ENCODE assay signal across 1 cellular context in genomic region chr2:175619591-175619990, GRCh38.
TF ChIP-seq lines count a peak whose summit lies in the region.

No MANE protein-coding gene starts in this region.

TF ChIP-seq in HepG2, 621 proteins besides CTCF, POLR2A, EP300 and RAD21 (continued from another document):
- TF ChIP-seq REST (IDR thresholded peaks at IDR 0.05; ENCODE audit: borderline replicate concordance in 1 of 2, low read depth in 1 of 2, low read length in 2 of 2) (no peak), SNAPC4 (CRISPR knock-in tag; IDR thresholded peaks at IDR 0.05) (no peak), NR2C2 (CRISPR knock-in tag; IDR thresholded peaks at IDR 0.05; ENCODE audit: borderline replicate concordance) (no peak), ZNF746 (CRISPR knock-in tag; IDR thresholded peaks at IDR 0.05) (no peak), HMGA1 (CRISPR knock-in tag; conservative IDR thresholded peaks at IDR 0.05) (no peak), ZNF354B (CRISPR knock-in tag; IDR thresholded peaks at IDR 0.05) (no peak), ZBTB14 (CRISPR knock-in tag; IDR thresholded peaks at IDR 0.05) (no peak), ZNF839 (CRISPR knock-in tag; IDR thresholded peaks at IDR 0.05; ENCODE audit: borderline replicate concordance) (no peak), MAFF (IDR thresholded peaks at IDR 0.05; ENCODE audit: low read depth, low read length) (peak; percentile 35; the same call in 1 of the 2 replicates), NKX3-1 (CRISPR knock-in tag; IDR thresholded peaks at IDR 0.05) (no peak), ZNF562 (CRISPR knock-in tag; IDR thresholded peaks at IDR 0.05; ENCODE audit: borderline replicate concordance) (no peak), MATR3 (CRISPR knock-in tag; IDR thresholded peaks at IDR 0.05) (no peak), TCF7 (IDR thresholded peaks at IDR 0.05; ENCODE audit: low read depth) (peak; percentile 27), ZBTB8A (CRISPR knock-in tag; IDR thresholded peaks at IDR 0.05; ENCODE audit: borderline replicate concordance, low read depth) (no peak), KDM5A (IDR thresholded peaks at IDR 0.05; ENCODE audit: borderline replicate concordance, low read length) (no peak), ZNF816 (CRISPR knock-in tag; IDR thresholded peaks at IDR 0.05; ENCODE audit: borderline replicate concordance) (no peak), FOXJ3 (CRISPR knock-in tag; IDR thresholded peaks at IDR 0.05; ENCODE audit: borderline replicate concordance) (no peak), ZNF747 (CRISPR knock-in tag; IDR thresholded peaks at IDR 0.05; ENCODE audit: borderline replicate concordance) (no peak), DNMT3B (CRISPR knock-in tag; conservative IDR thresholded peaks at IDR 0.05) (no peak), ZNF550 (CRISPR knock-in tag; IDR thresholded peaks at IDR 0.05; ENCODE audit: borderline replicate concordance) (no peak), MAFK (conservative IDR thresholded peaks at IDR 0.05 in 1 of 2, IDR thresholded peaks at IDR 0.05 in 1 of 2; ENCODE audit: low read length in 2 of 2) (peak; percentile 19 to 21; a peak in 1 of 4 replicates), ZNF703 (CRISPR knock-in tag; IDR thresholded peaks at IDR 0.05; ENCODE audit: borderline replicate concordance) (no peak), HMG20B (CRISPR knock-in tag; conservative IDR thresholded peaks at IDR 0.05) (no peak), ZNF460 (CRISPR knock-in tag; IDR thresholded peaks at IDR 0.05; ENCODE audit: borderline replicate concordance) (no peak), SAFB2 (CRISPR knock-in tag; IDR thresholded peaks at IDR 0.05; ENCODE audit: borderline replicate concordance, low read depth) (no peak), NR1H2 (CRISPR knock-in tag; IDR thresholded peaks at IDR 0.05; ENCODE audit: borderline replicate concordance, low read depth) (no peak), TFAP4 (IDR thresholded peaks at IDR 0.05; ENCODE audit: borderline replicate concordance, low read depth) (no peak), MXD4 (CRISPR knock-in tag; IDR thresholded peaks at IDR 0.05) (no peak), ATF1 (CRISPR knock-in tag; IDR thresholded peaks at IDR 0.05) (0 out of 2 replicates have a peak, but pooled peaks have one; percentile 22), PAX8 (CRISPR knock-in tag; IDR thresholded peaks at IDR 0.05; ENCODE audit: borderline replicate concordance) (no peak), ZNF589 (CRISPR knock-in tag; conservative IDR thresholded peaks at IDR 0.05) (no peak), ZNF878 (CRISPR knock-in tag; IDR thresholded peaks at IDR 0.05) (no peak), ERF (CRISPR knock-in tag; IDR thresholded peaks at IDR 0.05) (no peak)
